Comparison of ENCODE assay signal across 19 cellular contexts in genomic region chr5:112762113-112762810, GRCh38. TPM values are rescaled to one million over a fixed set of nuclear protein-coding genes. Genes with fewer than 3 reads are reported as not detected.
DNase-seq lines count a peak whose midpoint lies in the region; ATAC-seq, FAIRE-seq and TF ChIP-seq lines count a peak whose summit lies in the region.
"Had no signal": no experiment of that assay in that cellular context is flagged by ENCODE, and none has a peak within 500 bp of the region (broad histone marks: within the 10 kb centered on the region; RNA-seq: fewer than 3 reads in every experiment).

No MANE protein-coding gene starts in this region.

- H2AFZ ChIP-seq in GM23248: no peak overlapping the region
- no peak overlapping the region for H2AFZ ChIP-seq in hepatocyte

- H3K79me2 ChIP-seq in GM23248 (ENCODE audit: insufficient read depth) (0 out of 2 replicates have a peak, but pooled peaks cover 7% of the 10 kb centered on the region), hepatocyte (peaks cover 4% of the 10 kb centered on the region)

- peaks cover 17% of the 10 kb centered on the region for H3F3A ChIP-seq in GM23248 (ENCODE audit: insufficient read depth)

- no peak overlapping the region for H3K9ac ChIP-seq in GM23248
- no peak overlapping the region for H3K9ac ChIP-seq in adipocyte (ENCODE audit: low read length)

- H3K9me2 ChIP-seq in GM23248 (ENCODE audit: insufficient read depth) (no peaks in the 10 kb centered on the region), hepatocyte (replicated peaks; ENCODE audit: insufficient read depth) (no peaks in the 10 kb centered on the region)

- H3K27ac Mint-ChIP-seq in activated naive CD4-positive, alpha-beta T cell treated with anti-CD3 and anti-CD28 coated beads, Interleukin-2, amount 10 ng/mL, durations not matched to agents 7 days and 5 days: no peak overlapping the region
- H3K27ac Mint-ChIP-seq: activated T-helper 1 cell treated with anti-CD3 and anti-CD28 coated beads, Interleukin-12 subunit alpha, Interleukin-12 subunit beta, Interleukin-2, Interleukin-4 antibody, amounts not matched to agents 30 ng/mL and 10 ng/mL and 1 ng/mL, durations not matched to agents 14 hours and 24 hours and 36 hours had no signal

- WGBS in A549 (ENCODE audit: missing lambda C conversion rate): 0% methylated on average over 1 of the region's 1 CpG
- 0% methylated on average over 1 of the region's 1 CpG for WGBS in GM23248 (ENCODE audit: low coverage in 1 of 2, low lambda C conversion rate in 2 of 2, missing lambda C conversion rate in 2 of 2), 2 experiments
- 31% methylated on average over 1 of the region's 1 CpG for WGBS in hepatocyte (ENCODE audit: low lambda C conversion rate, missing lambda C conversion rate)

- H3K4me2 ChIP-seq in A549 (peak overlapping the region; percentile 47), GM23248 (ENCODE audit: unreplicated experiment) (peak overlapping the region; percentile 23), hepatocyte (no peak overlapping the region)

- no peak for TF ChIP-seq RAD21 in A549 (conservative IDR thresholded peaks at IDR 0.05 in 1 of 2, IDR thresholded peaks at IDR 0.05 in 1 of 2)

- no peaks in the 10 kb centered on the region for H3K9me3 Mint-ChIP-seq in activated naive CD4-positive, alpha-beta T cell treated with anti-CD3 and anti-CD28 coated beads, Interleukin-2, amount 10 ng/mL, durations not matched to agents 7 days and 5 days
- H3K9me3 Mint-ChIP-seq: activated T-helper 1 cell treated with anti-CD3 and anti-CD28 coated beads, Interleukin-12 subunit alpha, Interleukin-12 subunit beta, Interleukin-2, Interleukin-4 antibody, amounts not matched to agents 30 ng/mL and 10 ng/mL and 1 ng/mL, durations not matched to agents 14 hours and 24 hours and 36 hours had no signal

- in situ Hi-C loops in GM23248 (cut with MboI): loop anchor here (25.0 kb wide), 1 partner anchor 550 kb away; no protein-coding TSS in a partner anchor

- peak; percentile 34 to 81; a peak in 4 of 6 replicates for ATAC-seq in A549

- H3K4me1 ChIP-seq in A549 (peaks cover 23% of the 10 kb centered on the region), GM23248 (ENCODE audit: insufficient read depth) (peaks cover 15% of the 10 kb centered on the region), adipocyte (ENCODE audit: control insufficient read depth, insufficient read depth, low read length) (peaks cover 15% of the 10 kb centered on the region), hepatocyte (ENCODE audit: insufficient read depth) (no peaks in the 10 kb centered on the region)
- H3K4me1 ChIP-seq: right lobe of liver had no signal

- POLR2A ChIA-PET in A549 (lab: Yijun Ruan, JAX): no interaction called here

- peaks cover 2% of the 10 kb centered on the region for H3K36me3 Mint-ChIP-seq in activated naive CD4-positive, alpha-beta T cell treated with anti-CD3 and anti-CD28 coated beads, Interleukin-2, amount 10 ng/mL, durations not matched to agents 7 days and 5 days

- no peak for TF ChIP-seq EP300 in A549 (IDR thresholded peaks at IDR 0.05)

- DNase-seq in A549 (ENCODE audit: low read depth in 1 of 2, low spot score in 1 of 2) (peak in 1 of 2 experiments; percentile 9), GM23248 (peak; percentile 70), adipocyte (ENCODE audit: low read depth) (peak; percentile 57), fibroblast of villous mesenchyme (ENCODE audit: low read depth) (peak; percentile 29), ecto neural progenitor cell (ENCODE audit: low spot score) (no peak), hepatocyte (ENCODE audit: low spot score) (no peak)
- no peak for DNase-seq in activated CD4-positive, alpha-beta T cell treated with anti-CD3 and anti-CD28 coated beads, Interleukin-2, amount 50 U/mL, for 48 hours
- DNase-seq in activated naive CD4-positive, alpha-beta T cell treated with anti-CD3 and anti-CD28 coated beads, Interleukin-2, amount 10 ng/mL, durations not matched to agents 7 days and 5 days: no peak
- DNase-seq: activated CD8-positive, alpha-beta memory T cell treated with anti-CD3 and anti-CD28 coated beads for 24 hours; hippocampal formation; midbrain; NCI-H2107; NCI-H82; right lobe of liver; stimulated activated CD4-positive, alpha-beta T cell treated with anti-CD3 and anti-CD28 coated beads, Interleukin-1b, Interleukin-23, amount 100 ng/mL, for 48 hours; T-helper 1 cell; WERI-Rb-1 had no signal

- H3K27me3 Mint-ChIP-seq in activated naive CD4-positive, alpha-beta T cell treated with anti-CD3 and anti-CD28 coated beads, Interleukin-2, amount 10 ng/mL, durations not matched to agents 7 days and 5 days: no peaks in the 10 kb centered on the region

- H3K9me3 ChIP-seq in A549: no peaks in the 10 kb centered on the region
- no peaks in the 10 kb centered on the region for H3K9me3 ChIP-seq in GM23248 (ENCODE audit: low read depth)
- H3K9me3 ChIP-seq in adipocyte (ENCODE audit: control insufficient read depth, low read length): no peaks in the 10 kb centered on the region
- no peaks in the 10 kb centered on the region for H3K9me3 ChIP-seq in hepatocyte (ENCODE audit: low read depth)
- H3K9me3 ChIP-seq: right lobe of liver had no signal

- no peaks in the 10 kb centered on the region for H3K27me3 ChIP-seq in GM23248 (replicated peaks; ENCODE audit: insufficient read depth)
- H3K27me3 ChIP-seq in adipocyte (replicated peaks; ENCODE audit: control insufficient read depth, insufficient read depth, low read length): no peaks in the 10 kb centered on the region
- no peaks in the 10 kb centered on the region for H3K27me3 ChIP-seq in hepatocyte
- H3K27me3 ChIP-seq: right lobe of liver had no signal

- CTCF ChIA-PET in A549 (lab: Yijun Ruan, JAX): interaction anchor here (0.6 to 1.7 kb wide), 4 partner anchors 16 to 849 kb away, joined by 3 to 7 read pairs (median 4); no protein-coding TSS in a partner anchor
- CTCF ChIA-PET in activated naive CD4-positive, alpha-beta T cell treated with anti-CD3 and anti-CD28 coated beads, Interleukin-2, amount 10 ng/mL, durations not matched to agents 7 days and 5 days (lab: Charles Lee): no interaction called here

- H3K36me3 ChIP-seq in GM23248 (ENCODE audit: low read depth) (peaks cover 23% of the 10 kb centered on the region), adipocyte (ENCODE audit: control insufficient read depth, insufficient read depth, low read length, severe bottlenecking) (peaks cover 14% of the 10 kb centered on the region), hepatocyte (replicated peaks; ENCODE audit: insufficient read depth, low read depth) (no peaks in the 10 kb centered on the region)

- no peaks in the 10 kb centered on the region for H4K20me1 ChIP-seq in GM23248 (ENCODE audit: insufficient read depth)
- H4K20me1 ChIP-seq in hepatocyte (ENCODE audit: insufficient read depth, poor library complexity, severe bottlenecking): no peaks in the 10 kb centered on the region

- TF ChIP-seq CTCF in A549 (IDR thresholded peaks at IDR 0.05) (no peak), fibroblast of villous mesenchyme (IDR thresholded peaks at IDR 0.05; ENCODE audit: insufficient read depth, low read depth, low read length) (no peak), hepatocyte (IDR thresholded peaks at IDR 0.05; ENCODE audit: poor library complexity) (no peak)

- peak overlapping the region in 1 of 2 experiments; percentile 14; a peak in 1 of 6 replicates for H3K27ac ChIP-seq in A549
- peak overlapping the region; percentile 29 for H3K27ac ChIP-seq in GM23248
- no peak overlapping the region for H3K27ac ChIP-seq in hepatocyte
- H3K27ac ChIP-seq: coronary artery, right lobe of liver, WERI-Rb-1 had no signal

- H3K4me3 ChIP-seq in A549 (no peak overlapping the region), GM23248 (no peak overlapping the region), adipocyte (ENCODE audit: low read length) (no peak overlapping the region), fibroblast of villous mesenchyme (ENCODE audit: low read depth, low read length) (no peak overlapping the region), hepatocyte (no peak overlapping the region)
- H3K4me3 ChIP-seq: coronary artery, right lobe of liver had no signal

- H3K4me3 Mint-ChIP-seq in activated naive CD4-positive, alpha-beta T cell treated with anti-CD3 and anti-CD28 coated beads, Interleukin-2, amount 10 ng/mL, durations not matched to agents 7 days and 5 days: no peak overlapping the region
- H3K4me3 Mint-ChIP-seq: activated T-helper 1 cell treated with anti-CD3 and anti-CD28 coated beads, Interleukin-12 subunit alpha, Interleukin-12 subunit beta, Interleukin-2, Interleukin-4 antibody, amounts not matched to agents 30 ng/mL and 10 ng/mL and 1 ng/mL, durations not matched to agents 14 hours and 24 hours and 36 hours had no signal

- H3K4me1 Mint-ChIP-seq in activated naive CD4-positive, alpha-beta T cell treated with anti-CD3 and anti-CD28 coated beads, Interleukin-2, amount 10 ng/mL, durations not matched to agents 7 days and 5 days: no peaks in the 10 kb centered on the region

- no peak for TF ChIP-seq POLR2A in A549 (IDR thresholded peaks at IDR 0.05; ENCODE audit: low read length)

- FAIRE-seq in A549 (lab: Jason Lieb, UNC): peak; percentile 7

TF ChIP-seq in A549, 52 proteins besides CTCF, POLR2A, EP300 and RAD21:
- TF ChIP-seq FOSL2 (IDR thresholded peaks at IDR 0.05) (peak; percentile 38; the same call in 1 of the 2 replicates), FOSL2 (CRISPR knock-in tag; IDR thresholded peaks at IDR 0.05) (0 out of 2 replicates have a peak, but pooled peaks have one; percentile 4), PBX3 (IDR thresholded peaks at IDR 0.05) (no peak)

RNA-seq across cellular contexts. Expression of gene APC, which starts 24.6 kb away (rescaled TPM):
- polyA plus RNA-seq in A549 (2011; rRNA removed) (17.0 and 21.2 TPM in 2 replicates), A549 (2017; fragmentation: RNase III; extraction: RNeasy Plus Mini Kit Qiagen cat#74134 plus additional on column Dnase treatment) (9.0 to 10.6 TPM (median 9.9 TPM) in 3 replicates), GM23248 (2016; fragmentation: Nextera tagmentation; extraction: Ambion mirVana) (17.8 and 18.1 TPM in 2 replicates), hepatocyte (9.1 and 9.3 TPM in 2 replicates)
- 3.7 and 3.9 TPM in 2 replicates for polyA plus RNA-seq in A549 (2012; cell fraction: cytosol; rRNA removed)
- polyA plus RNA-seq in A549 (2012; cell fraction: nucleus; rRNA removed): 4.9 and 5.5 TPM in 2 replicates
- 27.7 and 29.9 TPM in 2 replicates for polyA minus RNA-seq in A549 (2011; rRNA and poly(A)+ RNA removed)
- 34.2 and 47.2 TPM in 2 replicates for total RNA-seq in GM23248 (2014; rRNA removed; shearing (Covaris generic))
- total RNA-seq in fibroblast of villous mesenchyme (57.0 and 69.1 TPM in 2 replicates), hepatocyte (48.8 and 57.0 TPM in 2 replicates)

Comparison
In these comparisons a context has a peak if more than half of its experiments do, and no peak if none do; other contexts are left out.
1. DNase-seq: peak in GM23248 (single experiment), adipocyte (single experiment) and fibroblast of villous mesenchyme (single experiment); none in ecto neural progenitor cell (single experiment), activated CD4-positive, alpha-beta T cell treated with anti-CD3 and anti-CD28 coated beads, Interleukin-2, amount 50 U/mL, for 48 hours (0 of 2), hepatocyte (single experiment) and activated naive CD4-positive, alpha-beta T cell treated with anti-CD3 and anti-CD28 coated beads, Interleukin-2, amount 10 ng/mL, durations not matched to agents 7 days and 5 days (single experiment).